In the genomic region with DNA sequence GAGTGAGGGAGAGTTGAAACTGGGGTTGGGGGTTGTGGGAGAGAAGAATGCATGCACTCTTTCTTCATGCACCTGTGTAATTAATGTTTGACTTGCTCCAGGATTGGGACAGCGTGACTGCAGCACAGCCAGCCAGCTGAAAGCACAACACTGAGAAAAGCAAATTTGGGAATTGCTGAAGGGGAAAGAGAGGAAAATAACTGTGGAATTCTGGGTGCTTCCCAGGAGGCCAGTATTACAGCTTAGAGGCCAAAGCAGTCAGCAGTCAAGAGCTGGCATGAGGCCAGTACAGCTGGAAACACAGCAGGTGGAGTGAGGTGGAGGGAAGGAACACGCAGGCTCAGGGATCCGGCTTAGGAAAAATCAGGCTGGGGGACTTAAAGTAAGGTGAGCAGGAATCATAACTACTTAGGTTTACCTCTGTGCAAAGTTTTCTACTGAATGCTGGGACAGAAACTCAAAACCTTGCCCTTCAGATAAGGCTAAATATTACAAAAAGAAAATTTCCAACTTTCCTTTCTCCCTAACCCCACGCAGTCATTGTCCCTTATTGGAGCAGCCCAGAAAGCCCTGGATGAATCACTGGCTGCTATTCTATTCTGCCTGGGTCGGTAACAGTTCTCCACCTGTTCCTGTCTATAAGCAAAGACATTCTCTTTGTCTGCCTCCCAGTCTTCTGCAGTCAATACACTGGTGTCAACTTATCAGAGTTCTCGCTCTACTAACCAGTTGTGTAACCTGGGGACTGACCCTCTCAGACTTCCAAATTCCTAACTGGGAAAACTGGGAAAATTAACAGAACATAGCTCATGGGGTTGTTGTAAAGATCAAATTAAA, we compare ENCODE assay signal across 1 cellular context.
TF ChIP-seq lines count a peak whose summit lies in the region.

No MANE protein-coding gene starts in this region.

TF ChIP-seq in HepG2, 621 proteins besides CTCF, POLR2A, EP300 and RAD21 (continued from another document):
- TF ChIP-seq, protein P1, sequence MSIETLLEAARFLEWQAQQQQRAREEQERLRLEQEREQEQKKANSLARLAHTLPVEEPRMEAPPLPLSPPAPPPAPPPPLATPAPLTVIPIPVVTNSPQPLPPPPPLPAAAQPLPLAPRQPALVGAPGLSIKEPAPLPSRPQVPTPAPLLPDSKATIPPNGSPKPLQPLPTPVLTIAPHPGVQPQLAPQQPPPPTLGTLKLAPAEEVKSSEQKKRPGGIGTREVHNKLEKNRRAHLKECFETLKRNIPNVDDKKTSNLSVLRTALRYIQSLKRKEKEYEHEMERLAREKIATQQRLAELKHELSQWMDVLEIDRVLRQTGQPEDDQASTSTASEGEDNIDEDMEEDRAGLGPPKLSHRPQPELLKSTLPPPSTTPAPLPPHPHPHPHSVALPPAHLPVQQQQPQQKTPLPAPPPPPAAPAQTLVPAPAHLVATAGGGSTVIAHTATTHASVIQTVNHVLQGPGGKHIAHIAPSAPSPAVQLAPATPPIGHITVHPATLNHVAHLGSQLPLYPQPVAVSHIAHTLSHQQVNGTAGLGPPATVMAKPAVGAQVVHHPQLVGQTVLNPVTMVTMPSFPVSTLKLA (IDR thresholded peaks at IDR 0.05): no peak
- TF ChIP-seq, protein P2, sequence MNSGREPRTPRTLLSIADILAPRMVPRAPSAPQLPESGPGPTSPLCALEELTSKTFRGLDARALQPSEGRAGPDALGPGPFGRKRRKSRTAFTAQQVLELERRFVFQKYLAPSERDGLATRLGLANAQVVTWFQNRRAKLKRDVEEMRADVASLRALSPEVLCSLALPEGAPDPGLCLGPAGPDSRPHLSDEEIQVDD (CRISPR knock-in tag; IDR thresholded peaks at IDR 0.05; ENCODE audit: borderline replicate concordance): no peak
- TF ChIP-seq ZNF143 (CRISPR knock-in tag; IDR thresholded peaks at IDR 0.05) (0 out of 2 replicates have a peak, but pooled peaks have one; percentile 32), ZNF160 (CRISPR knock-in tag; IDR thresholded peaks at IDR 0.05) (no peak), CEBPG (CRISPR knock-in tag; IDR thresholded peaks at IDR 0.05) (no peak), BRD4 (CRISPR knock-in tag; IDR thresholded peaks at IDR 0.05) (no peak), TOPORS (CRISPR knock-in tag; IDR thresholded peaks at IDR 0.05) (no peak), RBM39 (IDR thresholded peaks at IDR 0.05; ENCODE audit: low read depth, low read length, poor library complexity, severe bottlenecking) (no peak), CREB1 (IDR thresholded peaks at IDR 0.05) (no peak), CREB1 (CRISPR knock-in tag; IDR thresholded peaks at IDR 0.05) (0 out of 2 replicates have a peak, but pooled peaks have one; percentile 18), CHD2 (IDR thresholded peaks at IDR 0.05; ENCODE audit: low read depth, low read length) (no peak), ZNF207 (IDR thresholded peaks at IDR 0.05; ENCODE audit: borderline replicate concordance) (no peak), PHF21A (CRISPR knock-in tag; IDR thresholded peaks at IDR 0.05) (peak; percentile 37; the same call in 1 of the 2 replicates), SRY (CRISPR knock-in tag; IDR thresholded peaks at IDR 0.05) (no peak), THYN1 (CRISPR knock-in tag; IDR thresholded peaks at IDR 0.05; ENCODE audit: borderline replicate concordance, low read depth) (no peak), DR1 (CRISPR knock-in tag; IDR thresholded peaks at IDR 0.05) (no peak), GLI4 (CRISPR knock-in tag; IDR thresholded peaks at IDR 0.05; ENCODE audit: borderline replicate concordance) (no peak), ZNF7 (CRISPR knock-in tag; IDR thresholded peaks at IDR 0.05) (no peak), NR2C2 (CRISPR knock-in tag; IDR thresholded peaks at IDR 0.05; ENCODE audit: borderline replicate concordance) (no peak), CSRNP2 (CRISPR knock-in tag; conservative IDR thresholded peaks at IDR 0.05; ENCODE audit: low read depth) (no peak), PHF5A (CRISPR knock-in tag; IDR thresholded peaks at IDR 0.05; ENCODE audit: low read depth, unreplicated experiment) (no peak), ZNF766 (CRISPR knock-in tag; IDR thresholded peaks at IDR 0.05; ENCODE audit: borderline replicate concordance) (no peak), ZNF563 (CRISPR knock-in tag; IDR thresholded peaks at IDR 0.05) (no peak), NCOA1 (CRISPR knock-in tag; IDR thresholded peaks at IDR 0.05) (no peak), TFAP4 (IDR thresholded peaks at IDR 0.05; ENCODE audit: borderline replicate concordance, low read depth) (peak; percentile 72; the same call in 1 of the 2 replicates), KLF11 (CRISPR knock-in tag; IDR thresholded peaks at IDR 0.05) (no peak), ZNF878 (CRISPR knock-in tag; IDR thresholded peaks at IDR 0.05) (no peak), NR2F2 (IDR thresholded peaks at IDR 0.05; ENCODE audit: borderline replicate concordance, low read depth) (no peak), RCOR2 (CRISPR knock-in tag; IDR thresholded peaks at IDR 0.05) (no peak)
- TF ChIP-seq, protein P3, sequence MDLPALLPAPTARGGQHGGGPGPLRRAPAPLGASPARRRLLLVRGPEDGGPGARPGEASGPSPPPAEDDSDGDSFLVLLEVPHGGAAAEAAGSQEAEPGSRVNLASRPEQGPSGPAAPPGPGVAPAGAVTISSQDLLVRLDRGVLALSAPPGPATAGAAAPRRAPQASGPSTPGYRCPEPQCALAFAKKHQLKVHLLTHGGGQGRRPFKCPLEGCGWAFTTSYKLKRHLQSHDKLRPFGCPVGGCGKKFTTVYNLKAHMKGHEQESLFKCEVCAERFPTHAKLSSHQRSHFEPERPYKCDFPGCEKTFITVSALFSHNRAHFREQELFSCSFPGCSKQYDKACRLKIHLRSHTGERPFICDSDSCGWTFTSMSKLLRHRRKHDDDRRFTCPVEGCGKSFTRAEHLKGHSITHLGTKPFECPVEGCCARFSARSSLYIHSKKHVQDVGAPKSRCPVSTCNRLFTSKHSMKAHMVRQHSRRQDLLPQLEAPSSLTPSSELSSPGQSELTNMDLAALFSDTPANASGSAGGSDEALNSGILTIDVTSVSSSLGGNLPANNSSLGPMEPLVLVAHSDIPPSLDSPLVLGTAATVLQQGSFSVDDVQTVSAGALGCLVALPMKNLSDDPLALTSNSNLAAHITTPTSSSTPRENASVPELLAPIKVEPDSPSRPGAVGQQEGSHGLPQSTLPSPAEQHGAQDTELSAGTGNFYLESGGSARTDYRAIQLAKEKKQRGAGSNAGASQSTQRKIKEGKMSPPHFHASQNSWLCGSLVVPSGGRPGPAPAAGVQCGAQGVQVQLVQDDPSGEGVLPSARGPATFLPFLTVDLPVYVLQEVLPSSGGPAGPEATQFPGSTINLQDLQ (CRISPR knock-in tag; IDR thresholded peaks at IDR 0.05): no peak
- TF ChIP-seq, protein P4, sequence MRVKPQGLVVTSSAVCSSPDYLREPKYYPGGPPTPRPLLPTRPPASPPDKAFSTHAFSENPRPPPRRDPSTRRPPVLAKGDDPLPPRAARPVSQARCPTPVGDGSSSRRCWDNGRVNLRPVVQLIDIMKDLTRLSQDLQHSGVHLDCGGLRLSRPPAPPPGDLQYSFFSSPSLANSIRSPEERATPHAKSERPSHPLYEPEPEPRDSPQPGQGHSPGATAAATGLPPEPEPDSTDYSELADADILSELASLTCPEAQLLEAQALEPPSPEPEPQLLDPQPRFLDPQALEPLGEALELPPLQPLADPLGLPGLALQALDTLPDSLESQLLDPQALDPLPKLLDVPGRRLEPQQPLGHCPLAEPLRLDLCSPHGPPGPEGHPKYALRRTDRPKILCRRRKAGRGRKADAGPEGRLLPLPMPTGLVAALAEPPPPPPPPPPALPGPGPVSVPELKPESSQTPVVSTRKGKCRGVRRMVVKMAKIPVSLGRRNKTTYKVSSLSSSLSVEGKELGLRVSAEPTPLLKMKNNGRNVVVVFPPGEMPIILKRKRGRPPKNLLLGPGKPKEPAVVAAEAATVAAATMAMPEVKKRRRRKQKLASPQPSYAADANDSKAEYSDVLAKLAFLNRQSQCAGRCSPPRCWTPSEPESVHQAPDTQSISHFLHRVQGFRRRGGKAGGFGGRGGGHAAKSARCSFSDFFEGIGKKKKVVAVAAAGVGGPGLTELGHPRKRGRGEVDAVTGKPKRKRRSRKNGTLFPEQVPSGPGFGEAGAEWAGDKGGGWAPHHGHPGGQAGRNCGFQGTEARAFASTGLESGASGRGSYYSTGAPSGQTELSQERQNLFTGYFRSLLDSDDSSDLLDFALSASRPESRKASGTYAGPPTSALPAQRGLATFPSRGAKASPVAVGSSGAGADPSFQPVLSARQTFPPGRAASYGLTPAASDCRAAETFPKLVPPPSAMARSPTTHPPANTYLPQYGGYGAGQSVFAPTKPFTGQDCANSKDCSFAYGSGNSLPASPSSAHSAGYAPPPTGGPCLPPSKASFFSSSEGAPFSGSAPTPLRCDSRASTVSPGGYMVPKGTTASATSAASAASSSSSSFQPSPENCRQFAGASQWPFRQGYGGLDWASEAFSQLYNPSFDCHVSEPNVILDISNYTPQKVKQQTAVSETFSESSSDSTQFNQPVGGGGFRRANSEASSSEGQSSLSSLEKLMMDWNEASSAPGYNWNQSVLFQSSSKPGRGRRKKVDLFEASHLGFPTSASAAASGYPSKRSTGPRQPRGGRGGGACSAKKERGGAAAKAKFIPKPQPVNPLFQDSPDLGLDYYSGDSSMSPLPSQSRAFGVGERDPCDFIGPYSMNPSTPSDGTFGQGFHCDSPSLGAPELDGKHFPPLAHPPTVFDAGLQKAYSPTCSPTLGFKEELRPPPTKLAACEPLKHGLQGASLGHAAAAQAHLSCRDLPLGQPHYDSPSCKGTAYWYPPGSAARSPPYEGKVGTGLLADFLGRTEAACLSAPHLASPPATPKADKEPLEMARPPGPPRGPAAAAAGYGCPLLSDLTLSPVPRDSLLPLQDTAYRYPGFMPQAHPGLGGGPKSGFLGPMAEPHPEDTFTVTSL (CRISPR knock-in tag; IDR thresholded peaks at IDR 0.05; ENCODE audit: borderline replicate concordance): no peak
- TF ChIP-seq, protein P5, sequence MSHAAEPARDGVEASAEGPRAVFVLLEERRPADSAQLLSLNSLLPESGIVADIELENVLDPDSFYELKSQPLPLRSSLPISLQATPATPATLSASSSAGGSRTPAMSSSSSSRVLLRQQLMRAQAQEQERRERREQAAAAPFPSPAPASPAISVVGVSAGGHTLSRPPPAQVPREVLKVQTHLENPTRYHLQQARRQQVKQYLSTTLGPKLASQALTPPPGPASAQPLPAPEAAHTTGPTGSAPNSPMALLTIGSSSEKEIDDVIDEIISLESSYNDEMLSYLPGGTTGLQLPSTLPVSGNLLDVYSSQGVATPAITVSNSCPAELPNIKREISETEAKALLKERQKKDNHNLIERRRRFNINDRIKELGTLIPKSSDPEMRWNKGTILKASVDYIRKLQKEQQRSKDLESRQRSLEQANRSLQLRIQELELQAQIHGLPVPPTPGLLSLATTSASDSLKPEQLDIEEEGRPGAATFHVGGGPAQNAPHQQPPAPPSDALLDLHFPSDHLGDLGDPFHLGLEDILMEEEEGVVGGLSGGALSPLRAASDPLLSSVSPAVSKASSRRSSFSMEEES (CRISPR knock-in tag; IDR thresholded peaks at IDR 0.05): no peak
- TF ChIP-seq, protein P6, sequence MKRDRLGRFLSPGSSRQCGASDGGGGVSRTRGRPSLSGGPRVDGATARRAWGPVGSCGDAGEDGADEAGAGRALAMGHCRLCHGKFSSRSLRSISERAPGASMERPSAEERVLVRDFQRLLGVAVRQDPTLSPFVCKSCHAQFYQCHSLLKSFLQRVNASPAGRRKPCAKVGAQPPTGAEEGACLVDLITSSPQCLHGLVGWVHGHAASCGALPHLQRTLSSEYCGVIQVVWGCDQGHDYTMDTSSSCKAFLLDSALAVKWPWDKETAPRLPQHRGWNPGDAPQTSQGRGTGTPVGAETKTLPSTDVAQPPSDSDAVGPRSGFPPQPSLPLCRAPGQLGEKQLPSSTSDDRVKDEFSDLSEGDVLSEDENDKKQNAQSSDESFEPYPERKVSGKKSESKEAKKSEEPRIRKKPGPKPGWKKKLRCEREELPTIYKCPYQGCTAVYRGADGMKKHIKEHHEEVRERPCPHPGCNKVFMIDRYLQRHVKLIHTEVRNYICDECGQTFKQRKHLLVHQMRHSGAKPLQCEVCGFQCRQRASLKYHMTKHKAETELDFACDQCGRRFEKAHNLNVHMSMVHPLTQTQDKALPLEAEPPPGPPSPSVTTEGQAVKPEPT (CRISPR knock-in tag; IDR thresholded peaks at IDR 0.05; ENCODE audit: low read depth): no peak
